ENCODE assay signal across 16 cellular contexts in the genomic region with DNA sequence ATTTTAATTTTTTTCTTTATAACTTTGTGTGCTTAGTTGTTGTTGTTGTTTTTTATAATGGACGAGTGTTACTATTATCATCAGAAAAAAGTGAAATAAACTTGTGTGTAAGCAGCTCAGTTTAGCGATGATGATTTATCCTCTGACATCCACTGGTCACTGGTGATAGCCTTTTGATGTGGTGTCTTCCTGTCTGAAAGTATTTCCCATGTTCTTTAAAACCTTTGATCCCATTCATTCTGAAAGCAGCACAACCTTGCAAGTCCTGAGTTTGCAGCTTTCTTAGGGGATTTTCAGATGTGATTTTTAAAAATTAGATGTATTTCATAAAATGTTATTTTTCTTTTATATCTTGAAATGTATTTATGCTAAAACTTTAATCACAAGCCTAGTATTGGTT.
A peak's percentile ranks its signal among the peaks of the same experiment; 100 is the strongest.
DNase-seq lines count a peak whose midpoint lies in the region; ATAC-seq lines count a peak whose summit lies in the region.
"Had no signal": no experiment of that assay in that cellular context is flagged by ENCODE, and none has a peak within 500 bp of the region (broad histone marks: within the 10 kb centered on the region; RNA-seq: fewer than 3 reads in every experiment).

No MANE protein-coding gene starts in this region.

- CTCF ChIA-PET in naive thymus-derived CD4-positive, alpha-beta T cell (lab: Charles Lee), result no interaction called here

- DNase-seq in SW480 (ENCODE audit: low spot score) (peak; percentile 79), NCI-H524 treated with DMSO at 0.1 percent for 48 hours (lab: John Stamatoyannopoulos, UW) (no peak), NCI-H526 treated with DMSO at 0.1 percent for 48 hours (lab: John Stamatoyannopoulos, UW) (no peak)
- no peak for DNase-seq in naive thymus-derived CD4-positive, alpha-beta T cell
- DNase-seq: C1 segment of cervical spinal cord; Calu3; CD4-positive, alpha-beta memory T cell; COR-L47; DMS53; DMS79 treated with DMSO at 0.1 percent for 48 hours; GF-D8; GOT3; HFFc6 had no signal

- peaks cover 16 to 30% (median 26%) of the 10 kb centered on the region in 5 donors for H3K27me3 Mint-ChIP-seq in naive thymus-derived CD4-positive, alpha-beta T cell

- ATAC-seq in GM18868 (IDR thresholded peaks at IDR 0.05; ENCODE audit: unreplicated experiment) (peak; percentile 34), HG02852 (IDR thresholded peaks at IDR 0.05; ENCODE audit: unreplicated experiment) (peak; percentile 69)
- ATAC-seq in naive thymus-derived CD4-positive, alpha-beta T cell, result no peak

- no peaks in the 10 kb centered on the region for H3K36me3 ChIP-seq in naive thymus-derived CD4-positive, alpha-beta T cell (ENCODE audit: control insufficient read depth in 2 of 3, insufficient read depth in 3 of 3, low read length in 3 of 3)
- H3K36me3 ChIP-seq: HAP-1 had no signal

- H3K4me1 Mint-ChIP-seq in naive thymus-derived CD4-positive, alpha-beta T cell, result peaks cover 0 to 4% (median 0%) of the 10 kb centered on the region in 7 donors

- H3K4me1 ChIP-seq in naive thymus-derived CD4-positive, alpha-beta T cell (ENCODE audit: control insufficient read depth in 2 of 2, insufficient read depth in 2 of 2, low read length in 2 of 2), result no peaks in the 10 kb centered on the region
- H3K4me1 ChIP-seq: HAP-1 had no signal

- H3K9me3 Mint-ChIP-seq in naive thymus-derived CD4-positive, alpha-beta T cell, result peaks cover 0 to 3% (median 0%) of the 10 kb centered on the region in 11 donors
- H3K9me3 Mint-ChIP-seq: HFFc6 had no signal

- H3K4me3 Mint-ChIP-seq in naive thymus-derived CD4-positive, alpha-beta T cell, result no peak overlapping the region
- H3K4me3 Mint-ChIP-seq: CD4-positive, alpha-beta memory T cell; HFFc6 had no signal

- POLR2A ChIA-PET in naive thymus-derived CD4-positive, alpha-beta T cell (lab: Charles Lee), result no interaction called here

- no peak overlapping the region for H3K27ac Mint-ChIP-seq in naive thymus-derived CD4-positive, alpha-beta T cell
- H3K27ac Mint-ChIP-seq: CD4-positive, alpha-beta memory T cell; HFFc6 had no signal

- H3K27me3 ChIP-seq in naive thymus-derived CD4-positive, alpha-beta T cell (ENCODE audit: control insufficient read depth in 2 of 2, insufficient read depth in 2 of 2, low read length in 2 of 2), result no peaks in the 10 kb centered on the region

- no peaks in the 10 kb centered on the region for H3K36me3 Mint-ChIP-seq in naive thymus-derived CD4-positive, alpha-beta T cell
- H3K36me3 Mint-ChIP-seq: CD4-positive, alpha-beta memory T cell had no signal

- no peaks in the 10 kb centered on the region for H3K9me3 ChIP-seq in naive thymus-derived CD4-positive, alpha-beta T cell (ENCODE audit: control insufficient read depth in 2 of 3, low read length in 3 of 3)
- H3K9me3 ChIP-seq: HAP-1 had no signal

- no peak overlapping the region for H3K4me3 ChIP-seq in naive thymus-derived CD4-positive, alpha-beta T cell (ENCODE audit: low read length)
- H3K4me3 ChIP-seq: HAP-1 had no signal

- H3K27ac ChIP-seq in naive thymus-derived CD4-positive, alpha-beta T cell (ENCODE audit: low read depth, low read length), result no peak overlapping the region

- intact Hi-C loops in naive thymus-derived CD4-positive, alpha-beta T cell (cut with micrococcal nuclease), result no loop called here
